Comparison of ENCODE assay signal across 2 cellular contexts in the genomic region with DNA sequence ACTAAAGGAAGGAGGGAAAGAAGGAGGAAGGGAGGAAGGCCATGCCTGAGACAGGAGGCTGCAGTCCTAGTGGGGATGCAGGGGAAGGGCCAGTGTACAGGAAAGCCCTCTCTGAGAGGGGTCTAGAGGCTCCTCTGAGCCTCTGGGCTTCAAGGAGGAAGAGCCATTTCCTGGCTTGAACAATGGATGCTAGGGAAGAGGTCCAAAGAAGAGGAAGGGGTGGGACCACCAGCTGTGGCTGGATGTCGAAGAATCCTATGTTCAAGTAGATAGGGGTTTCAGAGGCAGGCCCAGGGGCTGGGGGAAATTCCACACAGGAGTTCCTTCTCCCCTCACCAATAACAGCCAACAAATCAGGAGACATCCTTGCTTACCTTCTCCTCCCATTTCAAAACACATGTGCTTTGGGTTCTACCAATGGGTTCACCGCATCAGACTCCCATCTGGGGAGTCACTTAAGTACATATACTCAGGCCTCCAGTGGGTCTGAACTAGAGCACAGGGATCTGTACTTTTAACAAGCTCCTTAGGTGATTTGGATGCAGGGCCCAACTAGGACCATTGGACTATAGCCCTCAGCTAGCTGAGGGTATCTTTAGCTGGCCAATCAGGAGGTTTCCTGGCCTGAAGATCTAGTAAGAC.
TF ChIP-seq lines count a peak whose summit lies in the region.

No MANE protein-coding gene starts in this region.

TF ChIP-seq in liver, 16 proteins besides CTCF, POLR2A, EP300 and RAD21:
- TF ChIP-seq NR2F2 (IDR thresholded peaks at IDR 0.05): peak; percentile 17
- TF ChIP-seq, protein P1, sequence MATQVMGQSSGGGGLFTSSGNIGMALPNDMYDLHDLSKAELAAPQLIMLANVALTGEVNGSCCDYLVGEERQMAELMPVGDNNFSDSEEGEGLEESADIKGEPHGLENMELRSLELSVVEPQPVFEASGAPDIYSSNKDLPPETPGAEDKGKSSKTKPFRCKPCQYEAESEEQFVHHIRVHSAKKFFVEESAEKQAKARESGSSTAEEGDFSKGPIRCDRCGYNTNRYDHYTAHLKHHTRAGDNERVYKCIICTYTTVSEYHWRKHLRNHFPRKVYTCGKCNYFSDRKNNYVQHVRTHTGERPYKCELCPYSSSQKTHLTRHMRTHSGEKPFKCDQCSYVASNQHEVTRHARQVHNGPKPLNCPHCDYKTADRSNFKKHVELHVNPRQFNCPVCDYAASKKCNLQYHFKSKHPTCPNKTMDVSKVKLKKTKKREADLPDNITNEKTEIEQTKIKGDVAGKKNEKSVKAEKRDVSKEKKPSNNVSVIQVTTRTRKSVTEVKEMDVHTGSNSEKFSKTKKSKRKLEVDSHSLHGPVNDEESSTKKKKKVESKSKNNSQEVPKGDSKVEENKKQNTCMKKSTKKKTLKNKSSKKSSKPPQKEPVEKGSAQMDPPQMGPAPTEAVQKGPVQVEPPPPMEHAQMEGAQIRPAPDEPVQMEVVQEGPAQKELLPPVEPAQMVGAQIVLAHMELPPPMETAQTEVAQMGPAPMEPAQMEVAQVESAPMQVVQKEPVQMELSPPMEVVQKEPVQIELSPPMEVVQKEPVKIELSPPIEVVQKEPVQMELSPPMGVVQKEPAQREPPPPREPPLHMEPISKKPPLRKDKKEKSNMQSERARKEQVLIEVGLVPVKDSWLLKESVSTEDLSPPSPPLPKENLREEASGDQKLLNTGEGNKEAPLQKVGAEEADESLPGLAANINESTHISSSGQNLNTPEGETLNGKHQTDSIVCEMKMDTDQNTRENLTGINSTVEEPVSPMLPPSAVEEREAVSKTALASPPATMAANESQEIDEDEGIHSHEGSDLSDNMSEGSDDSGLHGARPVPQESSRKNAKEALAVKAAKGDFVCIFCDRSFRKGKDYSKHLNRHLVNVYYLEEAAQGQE (IDR thresholded peaks at IDR 0.05): no peak

TF ChIP-seq in HepG2, 621 proteins besides CTCF, POLR2A, EP300 and RAD21:
- TF ChIP-seq, protein P2, sequence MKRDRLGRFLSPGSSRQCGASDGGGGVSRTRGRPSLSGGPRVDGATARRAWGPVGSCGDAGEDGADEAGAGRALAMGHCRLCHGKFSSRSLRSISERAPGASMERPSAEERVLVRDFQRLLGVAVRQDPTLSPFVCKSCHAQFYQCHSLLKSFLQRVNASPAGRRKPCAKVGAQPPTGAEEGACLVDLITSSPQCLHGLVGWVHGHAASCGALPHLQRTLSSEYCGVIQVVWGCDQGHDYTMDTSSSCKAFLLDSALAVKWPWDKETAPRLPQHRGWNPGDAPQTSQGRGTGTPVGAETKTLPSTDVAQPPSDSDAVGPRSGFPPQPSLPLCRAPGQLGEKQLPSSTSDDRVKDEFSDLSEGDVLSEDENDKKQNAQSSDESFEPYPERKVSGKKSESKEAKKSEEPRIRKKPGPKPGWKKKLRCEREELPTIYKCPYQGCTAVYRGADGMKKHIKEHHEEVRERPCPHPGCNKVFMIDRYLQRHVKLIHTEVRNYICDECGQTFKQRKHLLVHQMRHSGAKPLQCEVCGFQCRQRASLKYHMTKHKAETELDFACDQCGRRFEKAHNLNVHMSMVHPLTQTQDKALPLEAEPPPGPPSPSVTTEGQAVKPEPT (CRISPR knock-in tag; IDR thresholded peaks at IDR 0.05; ENCODE audit: low read depth): no peak
- TF ChIP-seq FOXJ3 (CRISPR knock-in tag; IDR thresholded peaks at IDR 0.05; ENCODE audit: borderline replicate concordance): no peak
